13 cellular contexts compared by ENCODE assay signal in genomic region chr1:213982515-213982813, GRCh38. TPM values are rescaled to one million over a fixed set of nuclear protein-coding genes. Genes with fewer than 3 reads are reported as not detected.
A peak's percentile ranks its signal among the peaks of the same experiment; 100 is the strongest.
DNase-seq lines count a peak whose midpoint lies in the region; ATAC-seq and TF ChIP-seq lines count a peak whose summit lies in the region.
"Had no signal": no experiment of that assay in that cellular context is flagged by ENCODE, and none has a peak within 500 bp of the region (broad histone marks: within the 10 kb centered on the region; RNA-seq: fewer than 3 reads in every experiment).

No MANE protein-coding gene starts in this region.

- H3K9me3 Mint-ChIP-seq in activated naive CD4-positive, alpha-beta T cell treated with anti-CD3 and anti-CD28 coated beads, Interleukin-2, amount 50 U/mL, for 24 hours = peaks cover 9% of the 10 kb centered on the region

- intact Hi-C loops in colonic mucosa (cut with DNase I) = no loop called here
- intact Hi-C loops in thyroid gland (cut with DNase I) = no loop called here

- H3K27ac ChIP-seq in colonic mucosa (no peak overlapping the region), mesodermal cell (ENCODE audit: low read depth, low read length, severe bottlenecking) (no peak overlapping the region), thyroid gland (peak overlapping the region; percentile 18 to 92 (median 79))

- DNase-seq in activated naive CD4-positive, alpha-beta T cell treated with anti-CD3 and anti-CD28 coated beads, Interleukin-2, amount 50 U/mL, for 16 hours = no peak
- DNase-seq in colonic mucosa (no peak), thyroid gland (no peak), hippocampal formation (lab: John Stamatoyannopoulos, UW) (no peak), nucleus accumbens (lab: John Stamatoyannopoulos, UW) (no peak)
- DNase-seq: activated T-cell treated with anti-CD3 and anti-CD28 coated beads, Interleukin-2, amount 50 U/mL, for 24 hours; DND-41; IMR-90 had no signal

- H3K4me3 ChIP-seq in colonic mucosa (peak overlapping the region; percentile 23), mesodermal cell (ENCODE audit: extremely low read depth, insufficient read depth, low read length, poor library complexity, severe bottlenecking) (peak overlapping the region; percentile 35), thyroid gland (replicated peaks in 1 of 3) (peak overlapping the region in 1 of 3 donors; percentile 36)

- no peak for ATAC-seq in HG03460 (IDR thresholded peaks at IDR 0.05; ENCODE audit: unreplicated experiment)
- ATAC-seq: Panc1 had no signal

- H3K9ac ChIP-seq in colonic mucosa (ENCODE audit: low read depth in 2 of 2, low read length in 2 of 2) = peak overlapping the region in 1 of 2 donors; percentile 17

- H3K27me3 ChIP-seq in colonic mucosa (peaks cover 35% of the 10 kb centered on the region), thyroid gland (no peaks in the 10 kb centered on the region)

- H3K9me3 ChIP-seq in colonic mucosa (no peaks in the 10 kb centered on the region), mesodermal cell (ENCODE audit: control insufficient read depth, low read length) (no peaks in the 10 kb centered on the region), thyroid gland (no peaks in the 10 kb centered on the region)

- peak overlapping the region; percentile 58 for H3K4me3 Mint-ChIP-seq in activated naive CD4-positive, alpha-beta T cell treated with anti-CD3 and anti-CD28 coated beads, Interleukin-2, amount 50 U/mL, for 24 hours
- H3K4me3 Mint-ChIP-seq: central memory CD8-positive, alpha-beta T cell had no signal

- no peak for TF ChIP-seq POLR2A in thyroid gland (IDR thresholded peaks at IDR 0.05)

- H3K4me1 ChIP-seq in colonic mucosa (peaks cover 11% of the 10 kb centered on the region), mesodermal cell (ENCODE audit: control insufficient read depth, insufficient read depth, low read length, poor library complexity, severe bottlenecking) (peaks cover 36% of the 10 kb centered on the region), thyroid gland (peaks cover 43 to 44% of the 10 kb centered on the region in 2 donors)

- TF ChIP-seq CTCF in colonic mucosa (IDR thresholded peaks at IDR 0.05) (no peak), thyroid gland (IDR thresholded peaks at IDR 0.05) (no peak)

- peaks cover 67% of the 10 kb centered on the region for H3K27me3 Mint-ChIP-seq in activated naive CD4-positive, alpha-beta T cell treated with anti-CD3 and anti-CD28 coated beads, Interleukin-2, amount 50 U/mL, for 24 hours

- peaks cover 55% of the 10 kb centered on the region for H3K4me1 Mint-ChIP-seq in activated naive CD4-positive, alpha-beta T cell treated with anti-CD3 and anti-CD28 coated beads, Interleukin-2, amount 50 U/mL, for 24 hours

- no peak overlapping the region for H3K27ac Mint-ChIP-seq in activated naive CD4-positive, alpha-beta T cell treated with anti-CD3 and anti-CD28 coated beads, Interleukin-2, amount 50 U/mL, for 24 hours
- H3K27ac Mint-ChIP-seq: activated T-cell treated with anti-CD3 and anti-CD28 coated beads, Interleukin-2, amount 50 U/mL, for 24 hours had no signal

- H3K36me3 Mint-ChIP-seq in activated naive CD4-positive, alpha-beta T cell treated with anti-CD3 and anti-CD28 coated beads, Interleukin-2, amount 50 U/mL, for 24 hours = no peaks in the 10 kb centered on the region

- H3K36me3 ChIP-seq in colonic mucosa (no peaks in the 10 kb centered on the region), mesodermal cell (ENCODE audit: control insufficient read depth, insufficient read depth, low read length) (no peaks in the 10 kb centered on the region), thyroid gland (no peaks in the 10 kb centered on the region)

- 0 to 2% methylated on average over 8 to 11 of the region's 23 CpGs for WGBS in mesodermal cell (ENCODE audit: insufficient coverage in 2 of 2), 2 experiments
- WGBS in thyroid gland, 2 donors = 6 to 7% methylated on average over 12 to 17 of the region's 23 CpGs

RNA-seq across cellular contexts. Expression of gene PROX1, which starts 5.3 kb away (rescaled TPM):
- total RNA-seq in colonic mucosa (10 to 100 TPM; 11.6 to 14.7 TPM), thyroid gland (10 to 100 TPM; 34.6 to 51.3 (median 38.4) TPM)
- polyA plus RNA-seq in mesodermal cell (2013, experiment 1 of 2) = 4.0 TPM
- polyA plus RNA-seq in mesodermal cell (2013, experiment 2 of 2) = 5.0 TPM

Comparison
In these comparisons a context has a peak if more than half of its experiments do, and no peak if none do; other contexts are left out.
1. H3K27ac ChIP-seq: peak in thyroid gland (3 of 3); none in colonic mucosa (single experiment) and mesodermal cell (single experiment).